ENCODE assay signal across 9 cellular contexts in the genomic region with DNA sequence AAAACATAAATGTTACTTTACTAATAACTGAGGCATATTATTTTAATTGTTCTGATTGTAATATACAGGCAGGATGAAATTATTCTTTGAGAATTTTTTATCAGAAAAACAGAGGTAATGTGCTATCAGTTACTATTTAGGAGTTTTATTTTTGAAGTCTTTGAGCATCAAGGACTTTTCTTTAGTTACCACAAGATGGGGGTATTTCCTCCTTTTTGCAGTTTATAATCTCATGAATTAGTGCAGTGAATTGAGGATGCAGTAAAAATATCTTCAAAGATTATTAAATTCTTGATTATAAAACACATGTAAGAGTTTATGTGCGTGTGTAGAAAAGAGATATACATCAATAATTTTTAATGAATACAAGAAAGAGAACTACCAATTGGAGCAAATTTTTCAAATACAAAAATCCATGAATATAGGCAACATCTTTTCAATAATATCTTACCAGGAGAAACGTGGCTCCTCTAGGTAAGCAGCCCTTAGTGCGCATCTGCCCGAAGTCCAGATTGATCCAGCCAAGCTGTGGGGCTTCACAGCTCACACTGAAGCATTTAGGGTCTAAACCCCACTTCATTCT.
DNase-seq lines count a peak whose midpoint lies in the region; ATAC-seq, FAIRE-seq and TF ChIP-seq lines count a peak whose summit lies in the region.
"Had no signal": no experiment of that assay in that cellular context is flagged by ENCODE, and none has a peak within 500 bp of the region (broad histone marks: within the 10 kb centered on the region; RNA-seq: fewer than 3 reads in every experiment).

No MANE protein-coding gene starts in this region.

- H3K9me2 ChIP-seq in SU-DHL-6 (replicated peaks; ENCODE audit: insufficient read depth, low read length) = no peaks in the 10 kb centered on the region

- no peak overlapping the region for H3K27ac Mint-ChIP-seq in stimulated activated naive B cell treated with anti-CD40 and anti-IgM and Interleukin-4, amounts not matched to agents 10 μg/mL and 1 μg/mL and 100 μg/mL, for 72 hours
- H3K27ac Mint-ChIP-seq: activated naive CD4-positive, alpha-beta T cell treated with anti-CD3 and anti-CD28 coated beads, Interleukin-2, amount 50 U/mL, for 24 hours had no signal

- no peaks in the 10 kb centered on the region for H3K27me3 Mint-ChIP-seq in stimulated activated naive B cell treated with anti-CD40 and anti-IgM and Interleukin-4, amounts not matched to agents 10 μg/mL and 1 μg/mL and 100 μg/mL, for 72 hours
- H3K27me3 Mint-ChIP-seq: activated naive CD4-positive, alpha-beta T cell treated with anti-CD3 and anti-CD28 coated beads, Interleukin-2, amount 50 U/mL, for 24 hours had no signal

- no peak for ATAC-seq in GM21423 (IDR thresholded peaks at IDR 0.05; ENCODE audit: unreplicated experiment)
- ATAC-seq in stimulated activated naive B cell treated with anti-CD40 and anti-IgM and Interleukin-4, amounts not matched to agents 10 μg/mL and 1 μg/mL and 100 μg/mL, for 72 hours (replicated peaks) = no peak

- TF ChIP-seq POLR2A in lower leg skin (IDR thresholded peaks at IDR 0.05) = no peak

- dilution Hi-C loops in keratinocyte (cut with MboI; ENCODE audit: extremely low pct_ligation_motif_present, low sequenced_read_pairs) = no loop called here

- no peaks in the 10 kb centered on the region for H3K79me2 ChIP-seq in SU-DHL-6 (ENCODE audit: insufficient read depth, low read length)
- no peaks in the 10 kb centered on the region for H3K79me2 ChIP-seq in keratinocyte (ENCODE audit: control insufficient read depth, insufficient read depth, low read length)

- H2AFZ ChIP-seq in SU-DHL-6 (ENCODE audit: low read depth, low read length, severe bottlenecking) (no peak overlapping the region), keratinocyte (ENCODE audit: control insufficient read depth, low read length) (no peak overlapping the region)

- H3K27ac ChIP-seq in SU-DHL-6 (ENCODE audit: low read depth, low read length) = no peak overlapping the region
- no peak overlapping the region for H3K27ac ChIP-seq in keratinocyte (ENCODE audit: control insufficient read depth, insufficient read depth, low read length)

- no peaks in the 10 kb centered on the region for H3F3A ChIP-seq in SU-DHL-6 (ENCODE audit: insufficient read depth)

- H3K4me3 ChIP-seq in AG10803 (ENCODE audit: low read length) = no peak overlapping the region
- H3K4me3 ChIP-seq in SU-DHL-6 (ENCODE audit: insufficient read depth, low read length, poor library complexity, severe bottlenecking) = no peak overlapping the region
- H3K4me3 ChIP-seq in keratinocyte (ENCODE audit: control insufficient read depth in 2 of 3, extremely low read depth in 1 of 3, insufficient read depth in 2 of 3, low read depth in 1 of 3, low read length in 3 of 3) = no peak overlapping the region
- H3K4me3 ChIP-seq in lower leg skin (ENCODE audit: low read depth, poor library complexity, severe bottlenecking) = no peak overlapping the region

- H3K9me3 ChIP-seq in SU-DHL-6 (ENCODE audit: insufficient read depth, low read length) (no peaks in the 10 kb centered on the region), keratinocyte (ENCODE audit: control insufficient read depth, low read depth, low read length) (no peaks in the 10 kb centered on the region)

- intact Hi-C loops in lower leg skin (cut with DNase I; ENCODE audit: low total_unique reads) = no loop called here

- no peak for FAIRE-seq in keratinocyte (lab: Jason Lieb, UNC)

- peak; percentile 53 for TF ChIP-seq CTCF in AG10803 (conservative IDR thresholded peaks at IDR 0.05; ENCODE audit: low read length)
- TF ChIP-seq CTCF in SU-DHL-6 (IDR thresholded peaks at IDR 0.05; ENCODE audit: insufficient read depth, low read length, poor library complexity, severe bottlenecking) = peak; percentile 25
- TF ChIP-seq CTCF in keratinocyte (optimal IDR thresholded peaks at IDR 0.05 in 1 of 3, IDR thresholded peaks at IDR 0.05 in 1 of 3, conservative IDR thresholded peaks at IDR 0.05 in 1 of 3; ENCODE audit: extremely low read depth in 1 of 3, insufficient read depth in 2 of 3, low read length in 3 of 3) = peak in 2 of 3 experiments; percentile 27 to 28
- TF ChIP-seq CTCF in lower leg skin (IDR thresholded peaks at IDR 0.05) = no peak
- no peak for TF ChIP-seq CTCF in GM20000 (IDR thresholded peaks at IDR 0.05; ENCODE audit: extremely low read depth, missing control alignments)

- H3K9me3 Mint-ChIP-seq in stimulated activated naive B cell treated with anti-CD40 and anti-IgM and Interleukin-4, amounts not matched to agents 10 μg/mL and 1 μg/mL and 100 μg/mL, for 72 hours = no peaks in the 10 kb centered on the region
- H3K9me3 Mint-ChIP-seq: activated naive CD4-positive, alpha-beta T cell treated with anti-CD3 and anti-CD28 coated beads, Interleukin-2, amount 50 U/mL, for 24 hours had no signal

- no peak overlapping the region for H3K4me3 Mint-ChIP-seq in stimulated activated naive B cell treated with anti-CD40 and anti-IgM and Interleukin-4, amounts not matched to agents 10 μg/mL and 1 μg/mL and 100 μg/mL, for 72 hours
- H3K4me3 Mint-ChIP-seq: activated naive CD4-positive, alpha-beta T cell treated with anti-CD3 and anti-CD28 coated beads, Interleukin-2, amount 50 U/mL, for 24 hours had no signal

- H4K20me1 ChIP-seq in SU-DHL-6 (ENCODE audit: low read depth, low read length) (no peaks in the 10 kb centered on the region), keratinocyte (ENCODE audit: control insufficient read depth, extremely low read depth, insufficient read depth, low read length) (no peaks in the 10 kb centered on the region)

- H3K4me2 ChIP-seq in SU-DHL-6 (ENCODE audit: low read depth, low read length, poor library complexity, severe bottlenecking) (no peak overlapping the region), keratinocyte (ENCODE audit: control insufficient read depth, extremely low read depth, insufficient read depth, low read depth, low read length) (no peak overlapping the region)

- DNase-seq in AG10803 (ENCODE audit: low read depth) = peak; percentile 34
- peak; percentile 13 for DNase-seq in HCEC 1CT
- no peak for DNase-seq in keratinocyte (ENCODE audit: low read depth, low spot score)
- DNase-seq in lower leg skin (ENCODE audit: low spot score in 2 of 2) = no peak
- DNase-seq in stimulated activated naive B cell treated with anti-CD40 and anti-IgM and Interleukin-4, amounts not matched to agents 10 μg/mL and 1 μg/mL and 100 μg/mL, for 72 hours = no peak
- no peak for DNase-seq in GM20000 (ENCODE audit: low spot score)

- H3K4me1 ChIP-seq in keratinocyte (ENCODE audit: control insufficient read depth, extremely low read depth, insufficient read depth, low read length) = no peaks in the 10 kb centered on the region

- no peaks in the 10 kb centered on the region for H3K36me3 Mint-ChIP-seq in stimulated activated naive B cell treated with anti-CD40 and anti-IgM and Interleukin-4, amounts not matched to agents 10 μg/mL and 1 μg/mL and 100 μg/mL, for 72 hours

- no peaks in the 10 kb centered on the region for H3K9me1 ChIP-seq in keratinocyte (ENCODE audit: control insufficient read depth, extremely low read depth, insufficient read depth, low read length)

- no peak overlapping the region for H3K9ac ChIP-seq in SU-DHL-6 (ENCODE audit: low read length)
- H3K9ac ChIP-seq in keratinocyte (ENCODE audit: control insufficient read depth, extremely low read depth, insufficient read depth, low read length) = no peak overlapping the region

- no peaks in the 10 kb centered on the region for H3K4me1 Mint-ChIP-seq in stimulated activated naive B cell treated with anti-CD40 and anti-IgM and Interleukin-4, amounts not matched to agents 10 μg/mL and 1 μg/mL and 100 μg/mL, for 72 hours
- H3K4me1 Mint-ChIP-seq: activated naive CD4-positive, alpha-beta T cell treated with anti-CD3 and anti-CD28 coated beads, Interleukin-2, amount 50 U/mL, for 24 hours had no signal

- no peaks in the 10 kb centered on the region for H3K36me3 ChIP-seq in SU-DHL-6 (ENCODE audit: low read length)
- no peaks in the 10 kb centered on the region for H3K36me3 ChIP-seq in keratinocyte (ENCODE audit: control insufficient read depth in 2 of 2, extremely low read depth in 1 of 2, insufficient read depth in 2 of 2, low read length in 2 of 2)

- no peaks in the 10 kb centered on the region for H3K27me3 ChIP-seq in SU-DHL-6 (ENCODE audit: low read length)
- H3K27me3 ChIP-seq in keratinocyte (ENCODE audit: control insufficient read depth, extremely low read depth, insufficient read depth, low read length) = no peaks in the 10 kb centered on the region

- 88 to 89% methylated on average over 4 of the region's 4 CpGs for WGBS in lower leg skin, 2 donors

Comparison
In these comparisons a context has a peak if more than half of its experiments do, and no peak if none do; other contexts are left out.
1. DNase-seq: peak in AG10803 (single experiment) and HCEC 1CT (single experiment); none in keratinocyte (single experiment), lower leg skin (0 of 2), stimulated activated naive B cell treated with anti-CD40 and anti-IgM and Interleukin-4, amounts not matched to agents 10 μg/mL and 1 μg/mL and 100 μg/mL, for 72 hours (single experiment) and GM20000 (single experiment).
2. CTCF ChIP-seq: peak in AG10803 (single experiment), SU-DHL-6 (single experiment) and keratinocyte (2 of 3); none in lower leg skin (0 of 3) and GM20000 (single experiment).